12 cellular contexts compared by ENCODE assay signal in the genomic region with DNA sequence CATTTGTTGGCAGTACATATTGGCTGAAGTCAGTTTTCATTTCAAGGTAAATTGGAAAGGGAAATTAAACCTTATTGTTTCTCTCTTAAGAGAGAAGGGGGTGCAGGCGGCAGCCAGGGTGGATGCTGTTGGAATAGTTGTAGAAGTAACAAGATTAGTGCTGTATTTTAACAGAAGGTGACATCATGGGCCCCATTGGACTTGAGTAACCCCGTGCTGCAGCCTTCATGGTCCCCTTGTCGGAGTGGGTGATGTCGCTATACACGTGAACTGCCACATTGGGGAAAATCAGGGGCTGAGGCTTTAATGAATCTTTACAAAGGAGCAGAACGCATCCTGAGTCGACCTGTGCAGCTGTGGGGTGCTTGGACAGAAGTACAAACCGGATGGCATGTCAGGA. TPM values are rescaled to one million over a fixed set of nuclear protein-coding genes. Genes with fewer than 3 reads are reported as not detected.
A peak's percentile ranks its signal among the peaks of the same experiment; 100 is the strongest.
DNase-seq lines count a peak whose midpoint lies in the region; ATAC-seq and TF ChIP-seq lines count a peak whose summit lies in the region.
"Had no signal": no experiment of that assay in that cellular context is flagged by ENCODE, and none has a peak within 500 bp of the region (broad histone marks: within the 10 kb centered on the region; RNA-seq: fewer than 3 reads in every experiment).

No MANE protein-coding gene starts in this region.

- ATAC-seq in CD4-positive, alpha-beta T cell (ENCODE audit: poor library complexity), result no peak
- ATAC-seq in activated CD8-positive, alpha-beta T cell treated with anti-CD3 and anti-CD28 coated beads, Interleukin-2, amount 10 ng/mL, durations not matched to agents 7 days and 5 days, result no peak
- no peak for ATAC-seq in naive thymus-derived CD4-positive, alpha-beta T cell
- ATAC-seq: right cardiac atrium had no signal

- peaks cover 17% of the 10 kb centered on the region for H3K36me3 Mint-ChIP-seq in CD4-positive, alpha-beta T cell (ENCODE audit: low read depth)
- peaks cover 32% of the 10 kb centered on the region for H3K36me3 Mint-ChIP-seq in activated CD8-positive, alpha-beta T cell treated with anti-CD3 and anti-CD28 coated beads, Interleukin-2, amount 10 ng/mL, durations not matched to agents 7 days and 5 days (ENCODE audit: low read depth)
- peaks cover 0 to 18% (median 0%) of the 10 kb centered on the region in 5 donors for H3K36me3 Mint-ChIP-seq in naive thymus-derived CD4-positive, alpha-beta T cell

- no peaks in the 10 kb centered on the region for H3K27me3 ChIP-seq in CD4-positive, alpha-beta T cell (ENCODE audit: control insufficient read depth, insufficient read depth, low read length)
- H3K27me3 ChIP-seq in naive thymus-derived CD4-positive, alpha-beta T cell (ENCODE audit: control insufficient read depth in 2 of 2, insufficient read depth in 2 of 2, low read length in 2 of 2), result no peaks in the 10 kb centered on the region
- no peaks in the 10 kb centered on the region for H3K27me3 ChIP-seq in adrenal gland
- H3K27me3 ChIP-seq: esophagus muscularis mucosa, tibial nerve had no signal

- H3K27me3 Mint-ChIP-seq in CD4-positive, alpha-beta T cell, result no peaks in the 10 kb centered on the region
- H3K27me3 Mint-ChIP-seq in activated CD8-positive, alpha-beta T cell treated with anti-CD3 and anti-CD28 coated beads, Interleukin-2, amount 10 ng/mL, durations not matched to agents 7 days and 5 days (ENCODE audit: low read depth), result no peaks in the 10 kb centered on the region
- H3K27me3 Mint-ChIP-seq in naive thymus-derived CD4-positive, alpha-beta T cell, result no peaks in the 10 kb centered on the region

- DNase-seq in CD4-positive, alpha-beta T cell, result no peak
- DNase-seq in GM12864 (ENCODE audit: low read depth) (no peak), adrenal gland (no peak), NCI-H2171 (lab: John Stamatoyannopoulos, UW) (no peak), NOMO-1 (lab: John Stamatoyannopoulos, UW; ENCODE audit: unreplicated experiment in 2 of 2) (no peak)
- no peak for DNase-seq in activated CD8-positive, alpha-beta T cell treated with anti-CD3 and anti-CD28 coated beads, Interleukin-2, amount 10 ng/mL, durations not matched to agents 7 days and 5 days
- DNase-seq in naive thymus-derived CD4-positive, alpha-beta T cell, result no peak
- DNase-seq: NCI-H2107; right cardiac atrium; stimulated activated CD4-positive, alpha-beta T cell treated with anti-CD3 and anti-CD28 coated beads, Interleukin-2, amount 100 ng/mL, for 24 hours had no signal

- no peak for TF ChIP-seq CTCF in CD4-positive, alpha-beta T cell (IDR thresholded peaks at IDR 0.05)
- TF ChIP-seq CTCF in GM12864 (IDR thresholded peaks at IDR 0.05; ENCODE audit: low read depth, low read length, missing control alignments) (no peak), adrenal gland (IDR thresholded peaks at IDR 0.05) (no peak)

- peak overlapping the region; percentile 61 for H3K27ac Mint-ChIP-seq in CD4-positive, alpha-beta T cell
- peak overlapping the region; percentile 0 for H3K27ac Mint-ChIP-seq in activated CD8-positive, alpha-beta T cell treated with anti-CD3 and anti-CD28 coated beads, Interleukin-2, amount 10 ng/mL, durations not matched to agents 7 days and 5 days
- H3K27ac Mint-ChIP-seq in naive thymus-derived CD4-positive, alpha-beta T cell, result peak overlapping the region; percentile 44 to 86 (median 68)

- H3K27ac ChIP-seq in CD4-positive, alpha-beta T cell (ENCODE audit: low read depth, low read length), result no peak overlapping the region
- no peak overlapping the region for H3K27ac ChIP-seq in naive thymus-derived CD4-positive, alpha-beta T cell (ENCODE audit: low read depth, low read length)
- no peak overlapping the region for H3K27ac ChIP-seq in adrenal gland
- H3K27ac ChIP-seq: esophagus muscularis mucosa, tibial nerve had no signal

- 76 to 83% (median 77%) methylated on average over 8 of the region's 8 CpGs for WGBS in adrenal gland, 4 donors

- H3K9me3 ChIP-seq in CD4-positive, alpha-beta T cell (ENCODE audit: control insufficient read depth, low read length), result no peaks in the 10 kb centered on the region
- no peaks in the 10 kb centered on the region for H3K9me3 ChIP-seq in naive thymus-derived CD4-positive, alpha-beta T cell (ENCODE audit: control insufficient read depth in 2 of 3, low read length in 3 of 3)
- H3K9me3 ChIP-seq in adrenal gland (replicated peaks in 1 of 3), result no peaks in the 10 kb centered on the region
- H3K9me3 ChIP-seq: esophagus muscularis mucosa, tibial nerve had no signal

- peaks cover 29 to 30% of the 10 kb centered on the region in 2 donors for H3K4me1 ChIP-seq in naive thymus-derived CD4-positive, alpha-beta T cell (ENCODE audit: control insufficient read depth in 2 of 2, insufficient read depth in 2 of 2, low read length in 2 of 2)
- H3K4me1 ChIP-seq in adrenal gland (replicated peaks in 1 of 2), result peaks cover 0 to 33% of the 10 kb centered on the region in 2 donors

- H3K4me3 Mint-ChIP-seq in CD4-positive, alpha-beta T cell, result peak overlapping the region; percentile 27
- H3K4me3 Mint-ChIP-seq in activated CD8-positive, alpha-beta T cell treated with anti-CD3 and anti-CD28 coated beads, Interleukin-2, amount 10 ng/mL, durations not matched to agents 7 days and 5 days, result no peak overlapping the region
- H3K4me3 Mint-ChIP-seq in naive thymus-derived CD4-positive, alpha-beta T cell, result peak overlapping the region in 6 of 10 donors; percentile 12 to 47 (median 18)

- no peak for TF ChIP-seq POLR2A in adrenal gland (IDR thresholded peaks at IDR 0.05)

- H3K4me1 Mint-ChIP-seq in CD4-positive, alpha-beta T cell (ENCODE audit: low read depth), result peaks cover 55% of the 10 kb centered on the region
- H3K4me1 Mint-ChIP-seq in activated CD8-positive, alpha-beta T cell treated with anti-CD3 and anti-CD28 coated beads, Interleukin-2, amount 10 ng/mL, durations not matched to agents 7 days and 5 days (ENCODE audit: low read depth), result peaks cover 57% of the 10 kb centered on the region
- peaks cover 47 to 60% (median 54%) of the 10 kb centered on the region in 7 donors for H3K4me1 Mint-ChIP-seq in naive thymus-derived CD4-positive, alpha-beta T cell

- H3K4me3 ChIP-seq in GM12864 (ENCODE audit: low read depth, low read length), result peak overlapping the region; percentile 86
- no peak overlapping the region for H3K4me3 ChIP-seq in naive thymus-derived CD4-positive, alpha-beta T cell (ENCODE audit: low read length)
- H3K4me3 ChIP-seq in adrenal gland, result no peak overlapping the region
- H3K4me3 ChIP-seq: esophagus muscularis mucosa, tibial nerve had no signal

- intact Hi-C loops in CD4-positive, alpha-beta T cell (cut with DNase I, micrococcal nuclease), result no loop called here
- intact Hi-C loops in naive thymus-derived CD4-positive, alpha-beta T cell (cut with micrococcal nuclease), result no loop called here
- intact Hi-C loops in adrenal gland (cut with DNase I), result no loop called here

- peaks cover 0 to 11% (median 0%) of the 10 kb centered on the region in 3 experiments for H3K36me3 ChIP-seq in naive thymus-derived CD4-positive, alpha-beta T cell (ENCODE audit: control insufficient read depth in 2 of 3, insufficient read depth in 3 of 3, low read length in 3 of 3)
- H3K36me3 ChIP-seq in adrenal gland (replicated peaks in 1 of 2), result peaks cover 0 to 12% of the 10 kb centered on the region in 2 donors

- H3K9me3 Mint-ChIP-seq in CD4-positive, alpha-beta T cell, result no peaks in the 10 kb centered on the region
- no peaks in the 10 kb centered on the region for H3K9me3 Mint-ChIP-seq in activated CD8-positive, alpha-beta T cell treated with anti-CD3 and anti-CD28 coated beads, Interleukin-2, amount 10 ng/mL, durations not matched to agents 7 days and 5 days (ENCODE audit: insufficient read depth)
- peaks cover 0 to 1% (median 0%) of the 10 kb centered on the region in 11 donors for H3K9me3 Mint-ChIP-seq in naive thymus-derived CD4-positive, alpha-beta T cell

- POLR2A ChIA-PET in CD4-positive, alpha-beta T cell (lab: Charles Lee), result no interaction called here
- POLR2A ChIA-PET in activated CD8-positive, alpha-beta T cell treated with anti-CD3 and anti-CD28 coated beads, Interleukin-2, amount 10 ng/mL, durations not matched to agents 7 days and 5 days (lab: Charles Lee), result no interaction called here
- POLR2A ChIA-PET in naive thymus-derived CD4-positive, alpha-beta T cell (lab: Charles Lee), result no interaction called here

- CTCF ChIA-PET in CD4-positive, alpha-beta T cell (lab: Charles Lee), result no interaction called here
- CTCF ChIA-PET in activated CD8-positive, alpha-beta T cell treated with anti-CD3 and anti-CD28 coated beads, Interleukin-2, amount 10 ng/mL, durations not matched to agents 7 days and 5 days (lab: Charles Lee), result interaction anchor here (3.5 to 3.7 kb wide), 2 partner anchors 13 to 84 kb away, joined by 24 to 25 read pairs; no protein-coding TSS in a partner anchor
- CTCF ChIA-PET in naive thymus-derived CD4-positive, alpha-beta T cell (lab: Charles Lee), result no interaction called here

RNA-seq across cellular contexts. Expression of a gene that starts 3.2 kb away (rescaled TPM):
- 1 to 10 TPM; 6.8 to 8.7 TPM for total RNA-seq in CD4-positive, alpha-beta T cell
- total RNA-seq in activated CD8-positive, alpha-beta T cell treated with anti-CD3 and anti-CD28 coated beads, Interleukin-2, amount 10 ng/mL, durations not matched to agents 7 days and 5 days, result 10 to 100 TPM; 33.3 to 34.2 TPM
- total RNA-seq in naive thymus-derived CD4-positive, alpha-beta T cell, result 10 to 100 TPM; 12.3 to 35.1 (median 16.7) TPM
- polyA plus RNA-seq in naive thymus-derived CD4-positive, alpha-beta T cell, result 10 to 100 TPM; 16.8 to 21.1 TPM
- 10 to 100 TPM in 7 of 8 donors, 1 to 10 TPM in 1; 6.7 to 29.9 (median 19.0) TPM for total RNA-seq in adrenal gland
- polyA plus RNA-seq in adrenal gland, result 10 to 100 TPM in 2 of 3 donors, 1 to 10 TPM in 1; 8.9 to 12.9 (median 12.9) TPM

RNA-seq across cellular contexts. Expression of a gene that starts 9.4 kb away (rescaled TPM):
- 1 to 10 TPM; 5.5 to 6.6 TPM for total RNA-seq in CD4-positive, alpha-beta T cell
- 10 to 100 TPM; 68.2 to 70.3 TPM for total RNA-seq in activated CD8-positive, alpha-beta T cell treated with anti-CD3 and anti-CD28 coated beads, Interleukin-2, amount 10 ng/mL, durations not matched to agents 7 days and 5 days
- 10 to 100 TPM; 16.4 to 56.7 (median 33.5) TPM for total RNA-seq in naive thymus-derived CD4-positive, alpha-beta T cell
- polyA plus RNA-seq in naive thymus-derived CD4-positive, alpha-beta T cell, result 10 to 100 TPM; 22.8 to 26.1 TPM
- 10 to 100 TPM; 28.5 to 56.3 (median 37.7) TPM for total RNA-seq in adrenal gland
- 10 to 100 TPM; 13.2 to 49.9 (median 28.6) TPM for polyA plus RNA-seq in adrenal gland

Comparison
In these comparisons a context has a peak if more than half of its experiments do, and no peak if none do; other contexts are left out.
1. H3K27ac Mint-ChIP-seq: peak in every context shown above with its lines; median percentile 68 in naive thymus-derived CD4-positive, alpha-beta T cell; 61 in CD4-positive, alpha-beta T cell; 0 in activated CD8-positive, alpha-beta T cell treated with anti-CD3 and anti-CD28 coated beads, Interleukin-2, amount 10 ng/mL, durations not matched to agents 7 days and 5 days.